In genomic region chr1:31054349-31054748, GRCh38 we compare ENCODE assay signal across 12 cellular contexts. TPM values are rescaled to one million over a fixed set of nuclear protein-coding genes. Genes with fewer than 3 reads are reported as not detected.
DNase-seq lines count a peak whose midpoint lies in the region; ATAC-seq and TF ChIP-seq lines count a peak whose summit lies in the region.
"Had no signal": no experiment of that assay in that cellular context is flagged by ENCODE, and none has a peak within 500 bp of the region (broad histone marks: within the 10 kb centered on the region; RNA-seq: fewer than 3 reads in every experiment).

No MANE protein-coding gene starts in this region.

- dilution Hi-C loops in IMR-90 (cut with HindIII; ENCODE audit: low sequenced_read_pairs, unreplicated experiment), result no loop called here

- no peak for TF ChIP-seq CTCF in IMR-90 (conservative IDR thresholded peaks at IDR 0.05; ENCODE audit: low read depth, low read length)

- POLR2A ChIA-PET in IMR-90 (lab: Charles Lee; ENCODE audit: unreplicated experiment), result interaction anchor here (0.6 kb wide), 1 partner anchor 75 kb away, joined by 7 read pairs; no protein-coding TSS in a partner anchor
- POLR2A ChIA-PET in naive thymus-derived CD8-positive, alpha-beta T cell (lab: Charles Lee), result interaction anchor here (0.7 kb wide), 1 partner anchor 68 kb away, joined by 7 read pairs; no protein-coding TSS in a partner anchor

- H3K9me1 ChIP-seq in IMR-90 (ENCODE audit: insufficient read depth, low read length), result peaks cover 29% of the 10 kb centered on the region

- H2BK20ac ChIP-seq in IMR-90 (ENCODE audit: low read depth, low read length), result no peak overlapping the region

- H3K23ac ChIP-seq in IMR-90 (ENCODE audit: low read depth, low read length), result no peak overlapping the region

- H3K4me1 Mint-ChIP-seq in CD4-positive, CD25-positive, alpha-beta regulatory T cell, result peaks cover 26 to 86% (median 53%) of the 10 kb centered on the region in 4 donors
- H3K4me1 Mint-ChIP-seq in naive thymus-derived CD8-positive, alpha-beta T cell, result peaks cover 22 to 81% (median 71%) of the 10 kb centered on the region in 4 donors

- no peak for TF ChIP-seq RAD21 in IMR-90 (IDR thresholded peaks at IDR 0.05; ENCODE audit: low read length)

- H3K18ac ChIP-seq in IMR-90 (ENCODE audit: low read depth, low read length), result no peak overlapping the region

- peak overlapping the region; percentile 78 to 86 (median 80) for H3K27ac Mint-ChIP-seq in CD4-positive, CD25-positive, alpha-beta regulatory T cell
- H3K27ac Mint-ChIP-seq in naive thymus-derived CD8-positive, alpha-beta T cell, result peak overlapping the region in 7 of 10 donors; percentile 1 to 42 (median 21)

- no peak overlapping the region for H2BK5ac ChIP-seq in IMR-90 (ENCODE audit: low read depth, low read length, poor library complexity, severe bottlenecking)

- no peak overlapping the region for H3K9ac ChIP-seq in IMR-90 (ENCODE audit: low read depth, low read length)

- H3K36me3 Mint-ChIP-seq in CD4-positive, CD25-positive, alpha-beta regulatory T cell, result peaks cover 48% of the 10 kb centered on the region
- H3K36me3 Mint-ChIP-seq in naive thymus-derived CD8-positive, alpha-beta T cell, result peaks cover 5 to 88% (median 19%) of the 10 kb centered on the region in 3 donors

- no peak overlapping the region for H3K56ac ChIP-seq in IMR-90 (ENCODE audit: extremely low read depth, insufficient read depth, low read length)

- in situ Hi-C loops in IMR-90 (cut with MboI; ENCODE audit: low sequenced_read_pairs), result no loop called here

- H3K4me1 ChIP-seq in CD4-positive, CD25-positive, alpha-beta regulatory T cell (ENCODE audit: control insufficient read depth, insufficient read depth, low read length, poor library complexity, severe bottlenecking), result peaks cover 74% of the 10 kb centered on the region
- H3K4me1 ChIP-seq in IMR-90 (ENCODE audit: control insufficient read depth, insufficient read depth, low read length), result peaks cover 6% of the 10 kb centered on the region

- no peak for TF ChIP-seq POLR2A in IMR-90 (IDR thresholded peaks at IDR 0.05; ENCODE audit: low read depth, low read length)

- CTCF ChIA-PET in IMR-90 (lab: Yijun Ruan, JAX), result no interaction called here

- H4K91ac ChIP-seq in IMR-90 (ENCODE audit: insufficient read depth, low read depth, low read length), result no peak overlapping the region

- H3K4ac ChIP-seq in IMR-90 (ENCODE audit: low read depth, low read length), result no peak overlapping the region

- BruUV-seq in IMR-90 (replicated peaks; lab: Mats Ljungman, UMichigan), result no TSS peak

- no peak overlapping the region for H3K4me2 ChIP-seq in IMR-90 (ENCODE audit: low read depth, low read length)

- no peak for ATAC-seq in CD4-positive, CD25-positive, alpha-beta regulatory T cell (ENCODE audit: low read depth in 2 of 2)
- ATAC-seq in IMR-90 (ENCODE audit: low read depth) (no peak), GM18511 (IDR thresholded peaks at IDR 0.05; ENCODE audit: unreplicated experiment) (no peak), GM21786 (IDR thresholded peaks at IDR 0.05; ENCODE audit: unreplicated experiment) (no peak)
- no peak for ATAC-seq in naive thymus-derived CD8-positive, alpha-beta T cell

- H2AFZ ChIP-seq in IMR-90 (replicated peaks; ENCODE audit: low read length, poor library complexity), result no peak overlapping the region

- H2BK120ac ChIP-seq in IMR-90 (ENCODE audit: low read depth, low read length), result no peak overlapping the region

- H2AK9ac ChIP-seq in IMR-90 (replicated peaks; ENCODE audit: low read depth, low read length, poor library complexity), result no peak overlapping the region

- peaks cover 5 to 57% of the 10 kb centered on the region in 2 experiments; a peak in 3 of 4 replicates for H3K79me1 ChIP-seq in IMR-90 (ENCODE audit: low read depth in 1 of 2, low read length in 2 of 2)

- H3K27ac ChIP-seq in CD4-positive, CD25-positive, alpha-beta regulatory T cell (ENCODE audit: insufficient read depth, low read length, poor library complexity, severe bottlenecking), result peak overlapping the region; percentile 43
- H3K27ac ChIP-seq in IMR-90 (ENCODE audit: insufficient read depth, low read length), result no peak overlapping the region
- H3K27ac ChIP-seq: right atrium auricular region, SK-N-MC had no signal

- no peaks in the 10 kb centered on the region for H3K9me3 ChIP-seq in CD4-positive, CD25-positive, alpha-beta regulatory T cell (ENCODE audit: control insufficient read depth in 2 of 2, low read length in 2 of 2)
- no peaks in the 10 kb centered on the region for H3K9me3 ChIP-seq in IMR-90 (ENCODE audit: control insufficient read depth, insufficient read depth, low read length)
- H3K9me3 ChIP-seq: right atrium auricular region had no signal

- H3K36me3 ChIP-seq in CD4-positive, CD25-positive, alpha-beta regulatory T cell (ENCODE audit: control insufficient read depth, insufficient read depth, low read length), result peaks cover 31% of the 10 kb centered on the region
- peaks cover 37% of the 10 kb centered on the region for H3K36me3 ChIP-seq in IMR-90 (ENCODE audit: control insufficient read depth, insufficient read depth, low read length)

- H3K27me3 Mint-ChIP-seq in CD4-positive, CD25-positive, alpha-beta regulatory T cell, result no peaks in the 10 kb centered on the region
- H3K27me3 Mint-ChIP-seq in naive thymus-derived CD8-positive, alpha-beta T cell, result no peaks in the 10 kb centered on the region

- no peak overlapping the region; the same call in 1 of the 2 replicates for H2AK5ac ChIP-seq in IMR-90 (ENCODE audit: low read depth, low read length)

- peaks cover 96% of the 10 kb centered on the region for H4K20me1 ChIP-seq in IMR-90 (ENCODE audit: insufficient read depth, low read length)

- peak overlapping the region; percentile 61 for H3K4me3 ChIP-seq in CD4-positive, CD25-positive, alpha-beta regulatory T cell (ENCODE audit: low read depth, low read length)
- no peak overlapping the region for H3K4me3 ChIP-seq in IMR-90 (ENCODE audit: insufficient read depth, low read depth, low read length)
- H3K4me3 ChIP-seq: right atrium auricular region, SK-N-MC had no signal

- DNase-seq in CD4-positive, CD25-positive, alpha-beta regulatory T cell, result no peak
- DNase-seq in IMR-90 (peak; percentile 38), amniotic epithelial cell (ENCODE audit: low read depth) (peak; percentile 36), NCI-H774 (lab: John Stamatoyannopoulos, UW) (no peak), NCI-H2196 (lab: John Stamatoyannopoulos, UW; ENCODE audit: unreplicated experiment) (no peak)
- DNase-seq in naive thymus-derived CD8-positive, alpha-beta T cell, result no peak
- DNase-seq: activated gamma-delta T cell treated with Interleukin-2 at 50 U/mL for 16 hours, NCI-H187 had no signal

- no CpG with 5 or more reads among the region's 3 CpGs for WGBS in IMR-90 (ENCODE audit: extremely low coverage in 2 of 2, insufficient read length in 1 of 2), 2 experiments

- H3K9me3 Mint-ChIP-seq in CD4-positive, CD25-positive, alpha-beta regulatory T cell, result peaks cover 0 to 2% (median 0%) of the 10 kb centered on the region in 7 donors
- H3K9me3 Mint-ChIP-seq in naive thymus-derived CD8-positive, alpha-beta T cell, result no peaks in the 10 kb centered on the region

- H3K4me3 Mint-ChIP-seq in CD4-positive, CD25-positive, alpha-beta regulatory T cell, result peak overlapping the region; percentile 21 to 75 (median 62)
- peak overlapping the region in 7 of 10 donors; percentile 12 to 72 (median 32) for H3K4me3 Mint-ChIP-seq in naive thymus-derived CD8-positive, alpha-beta T cell

- H2BK15ac ChIP-seq in IMR-90 (ENCODE audit: low read depth, low read length), result no peak overlapping the region

- no peaks in the 10 kb centered on the region for H3K27me3 ChIP-seq in CD4-positive, CD25-positive, alpha-beta regulatory T cell (ENCODE audit: control insufficient read depth, insufficient read depth, low read length)
- H3K27me3 ChIP-seq in IMR-90 (ENCODE audit: control insufficient read depth, insufficient read depth, low read length), result no peaks in the 10 kb centered on the region
- H3K27me3 ChIP-seq: right atrium auricular region had no signal

- H4K5ac ChIP-seq in IMR-90 (ENCODE audit: low read depth, low read length), result no peak overlapping the region

- no peak overlapping the region for H3K14ac ChIP-seq in IMR-90 (replicated peaks; ENCODE audit: low read depth, low read length)

- intact Hi-C loops in IMR-90 (cut with micrococcal nuclease), result no loop called here

- H4K8ac ChIP-seq in IMR-90 (ENCODE audit: low read depth in 2 of 2, low read length in 2 of 2), result no peak overlapping the region

TF ChIP-seq in IMR-90, 13 proteins besides CTCF, POLR2A, EP300 and RAD21:
- TF ChIP-seq CHD1 (IDR thresholded peaks at IDR 0.05; ENCODE audit: low read depth, low read length) (no peak), FOS (IDR thresholded peaks at IDR 0.05; ENCODE audit: low read depth, low read length) (0 out of 2 replicates have a peak, but pooled peaks have one; percentile 8)

RNA-seq across cellular contexts. Expression of gene PUM1, which starts 11.2 kb away (rescaled TPM):
- 283 TPM for total RNA-seq in CD4-positive, CD25-positive, alpha-beta regulatory T cell
- 100 to 1,000 TPM; 108 to 149 (median 132) TPM for polyA plus RNA-seq in CD4-positive, CD25-positive, alpha-beta regulatory T cell
- 71.9 and 137 TPM in 2 replicates for total RNA-seq in IMR-90 (2012; rRNA removed)
- 65.2 and 75.4 TPM in 2 replicates for polyA plus RNA-seq in IMR-90 (2012; rRNA removed)
- 22.4 and 33.8 TPM in 2 replicates for polyA plus RNA-seq in IMR-90 (2012; cell fraction: cytosol; rRNA removed)
- polyA plus RNA-seq in IMR-90 (2012; cell fraction: nucleus; rRNA removed; ENCODE audit: low replicate concordance), result 58.3 and 84.7 TPM in 2 replicates
- total RNA-seq in naive thymus-derived CD8-positive, alpha-beta T cell, result 100 to 1,000 TPM; 175 to 189 TPM
- polyA plus RNA-seq in naive thymus-derived CD8-positive, alpha-beta T cell, result 100 to 1,000 TPM in 2 of 3 donors, 10 to 100 TPM in 1; 94.0 to 126 (median 113) TPM

Comparison
In these comparisons a context has a peak if more than half of its experiments do, and no peak if none do; other contexts are left out.
1. DNase-seq: peak in IMR-90 (single experiment) and amniotic epithelial cell (single experiment); none in CD4-positive, CD25-positive, alpha-beta regulatory T cell (0 of 3), naive thymus-derived CD8-positive, alpha-beta T cell (0 of 10), NCI-H774 (single experiment) and NCI-H2196 (single experiment).